In the genomic region with DNA sequence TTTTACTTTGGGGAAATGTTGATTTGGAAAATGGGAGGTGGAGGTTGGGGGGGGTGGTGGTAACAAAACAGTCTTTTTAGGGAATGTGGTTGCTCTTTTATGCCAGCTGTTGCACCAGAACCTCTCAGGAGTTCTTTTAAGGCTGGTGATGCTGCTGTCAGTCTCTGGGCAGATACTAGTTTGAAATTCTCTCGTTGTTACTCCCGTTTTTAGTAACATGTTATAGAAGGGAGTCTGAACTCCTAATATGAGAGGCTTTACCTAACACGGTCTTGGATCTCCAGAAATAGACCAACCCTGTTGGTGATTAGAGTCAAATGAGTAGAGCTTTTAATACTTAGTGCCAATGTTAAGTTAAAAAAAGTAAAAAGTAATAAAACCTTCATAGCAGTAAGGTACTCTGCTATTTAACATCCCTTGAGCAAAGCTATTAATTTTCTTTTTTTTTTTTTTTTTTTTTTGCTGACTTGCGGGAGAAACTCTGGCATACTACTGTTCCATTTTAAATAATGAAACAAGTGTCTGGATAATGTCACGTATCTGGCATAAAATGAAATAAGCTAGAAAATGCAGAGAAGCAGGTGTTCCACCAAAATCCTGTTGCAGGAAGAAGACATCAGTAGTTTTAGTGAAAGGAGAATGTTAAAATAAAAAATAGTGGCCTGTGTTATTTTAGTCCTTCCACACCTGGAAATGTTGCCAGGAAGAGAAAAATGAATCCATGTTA, we compare ENCODE assay signal across 14 cellular contexts.
A peak's percentile ranks its signal among the peaks of the same experiment; 100 is the strongest.
DNase-seq lines count a peak whose midpoint lies in the region; ATAC-seq lines count a peak whose summit lies in the region.
"Had no signal": no experiment of that assay in that cellular context is flagged by ENCODE, and none has a peak within 500 bp of the region (broad histone marks: within the 10 kb centered on the region; RNA-seq: fewer than 3 reads in every experiment).

No MANE protein-coding gene starts in this region.

- H3K9me3 Mint-ChIP-seq in activated T-cell treated with anti-CD3 and anti-CD28 coated beads, Interleukin-2, amount 50 U/mL, for 72 hours = peaks cover 0 to 4% of the 10 kb centered on the region in 2 donors
- peaks cover 38% of the 10 kb centered on the region for H3K9me3 Mint-ChIP-seq in activated T-helper 2 cell treated with anti-CD3 and anti-CD28 coated beads, Interferon-gamma antibody, Interleukin-2, Interleukin-4, amounts not matched to agents 10 μg/mL and 5 μg/mL and 100 μg/mL, durations not matched to agents 14 hours and 24 hours and 36 hours
- H3K9me3 Mint-ChIP-seq in stimulated activated memory B cell treated with anti-CD40 and anti-IgM and Interleukin-4, amounts not matched to agents 10 μg/mL and 1 μg/mL and 100 μg/mL, for 72 hours = peaks cover 20% of the 10 kb centered on the region

- peaks cover 60% of the 10 kb centered on the region for H3K27me3 Mint-ChIP-seq in activated T-cell treated with anti-CD3 and anti-CD28 coated beads, Interleukin-2, amount 50 U/mL, for 72 hours (ENCODE audit: low read depth)
- H3K27me3 Mint-ChIP-seq in activated T-helper 2 cell treated with anti-CD3 and anti-CD28 coated beads, Interferon-gamma antibody, Interleukin-2, Interleukin-4, amounts not matched to agents 10 μg/mL and 5 μg/mL and 100 μg/mL, durations not matched to agents 14 hours and 24 hours and 36 hours (ENCODE audit: low read depth) = peaks cover 12% of the 10 kb centered on the region
- peaks cover 31% of the 10 kb centered on the region for H3K27me3 Mint-ChIP-seq in stimulated activated memory B cell treated with anti-CD40 and anti-IgM and Interleukin-4, amounts not matched to agents 10 μg/mL and 1 μg/mL and 100 μg/mL, for 72 hours

- H3K4me3 Mint-ChIP-seq in activated T-cell treated with anti-CD3 and anti-CD28 coated beads, Interleukin-2, amount 50 U/mL, for 72 hours = peak overlapping the region in 1 of 2 donors; percentile 63
- no peak overlapping the region for H3K4me3 Mint-ChIP-seq in activated T-helper 2 cell treated with anti-CD3 and anti-CD28 coated beads, Interferon-gamma antibody, Interleukin-2, Interleukin-4, amounts not matched to agents 10 μg/mL and 5 μg/mL and 100 μg/mL, durations not matched to agents 14 hours and 24 hours and 36 hours (ENCODE audit: low read depth)
- H3K4me3 Mint-ChIP-seq in stimulated activated memory B cell treated with anti-CD40 and anti-IgM and Interleukin-4, amounts not matched to agents 10 μg/mL and 1 μg/mL and 100 μg/mL, for 72 hours = no peak overlapping the region
- H3K4me3 Mint-ChIP-seq: B cell; CD8-positive, alpha-beta T cell; H9 had no signal

- peaks cover 3 to 6% of the 10 kb centered on the region in 2 donors for H3K36me3 Mint-ChIP-seq in activated T-cell treated with anti-CD3 and anti-CD28 coated beads, Interleukin-2, amount 50 U/mL, for 72 hours (ENCODE audit: insufficient read depth in 2 of 2)
- H3K36me3 Mint-ChIP-seq in activated T-helper 2 cell treated with anti-CD3 and anti-CD28 coated beads, Interferon-gamma antibody, Interleukin-2, Interleukin-4, amounts not matched to agents 10 μg/mL and 5 μg/mL and 100 μg/mL, durations not matched to agents 14 hours and 24 hours and 36 hours (ENCODE audit: low read depth) = peaks cover 5% of the 10 kb centered on the region
- H3K36me3 Mint-ChIP-seq in stimulated activated memory B cell treated with anti-CD40 and anti-IgM and Interleukin-4, amounts not matched to agents 10 μg/mL and 1 μg/mL and 100 μg/mL, for 72 hours = peaks cover 12% of the 10 kb centered on the region
- H3K36me3 Mint-ChIP-seq: CD8-positive, alpha-beta T cell had no signal

- DNase-seq in activated T-cell treated with anti-CD3 and anti-CD28 coated beads, Interleukin-2, amount 50 U/mL, for 72 hours = no peak
- DNase-seq in activated T-cell treated with anti-CD3 and anti-CD28 coated beads, Interleukin-2, amount 50 U/mL, for 48 hours = no peak
- no peak for DNase-seq in activated T-helper 2 cell treated with anti-CD3 and anti-CD28 coated beads, Interferon-gamma antibody, Interleukin-2, Interleukin-4, amounts not matched to agents 10 μg/mL and 5 μg/mL and 100 μg/mL, durations not matched to agents 14 hours and 24 hours and 36 hours (ENCODE audit: low spot score)
- no peak for DNase-seq in NCI-H748 treated with DMSO at 0.1 percent for 48 hours (lab: John Stamatoyannopoulos, UW)
- no peak for DNase-seq in NCI-H146 (lab: John Stamatoyannopoulos, UW)
- DNase-seq: 8988T; Calu3; CD8-positive, alpha-beta T cell; DMS79 treated with DMSO at 0.1 percent for 48 hours; GF-D8; H9 had no signal

- H3K4me1 Mint-ChIP-seq in activated T-cell treated with anti-CD3 and anti-CD28 coated beads, Interleukin-2, amount 50 U/mL, for 72 hours (ENCODE audit: low read depth) = peaks cover 15% of the 10 kb centered on the region
- peaks cover 20% of the 10 kb centered on the region for H3K4me1 Mint-ChIP-seq in activated T-helper 2 cell treated with anti-CD3 and anti-CD28 coated beads, Interferon-gamma antibody, Interleukin-2, Interleukin-4, amounts not matched to agents 10 μg/mL and 5 μg/mL and 100 μg/mL, durations not matched to agents 14 hours and 24 hours and 36 hours (ENCODE audit: low read depth)
- H3K4me1 Mint-ChIP-seq in stimulated activated memory B cell treated with anti-CD40 and anti-IgM and Interleukin-4, amounts not matched to agents 10 μg/mL and 1 μg/mL and 100 μg/mL, for 72 hours = peaks cover 15% of the 10 kb centered on the region
- H3K4me1 Mint-ChIP-seq: H9 had no signal

- peak overlapping the region; percentile 55 for H3K27ac Mint-ChIP-seq in activated T-cell treated with anti-CD3 and anti-CD28 coated beads, Interleukin-2, amount 50 U/mL, for 72 hours
- H3K27ac Mint-ChIP-seq in activated T-helper 2 cell treated with anti-CD3 and anti-CD28 coated beads, Interferon-gamma antibody, Interleukin-2, Interleukin-4, amounts not matched to agents 10 μg/mL and 5 μg/mL and 100 μg/mL, durations not matched to agents 14 hours and 24 hours and 36 hours = peak overlapping the region; percentile 56
- peak overlapping the region; percentile 11 for H3K27ac Mint-ChIP-seq in stimulated activated memory B cell treated with anti-CD40 and anti-IgM and Interleukin-4, amounts not matched to agents 10 μg/mL and 1 μg/mL and 100 μg/mL, for 72 hours
- H3K27ac Mint-ChIP-seq: B cell; CD8-positive, alpha-beta T cell; H9 had no signal

- intact Hi-C loops in activated T-helper 2 cell treated with anti-CD3 and anti-CD28 coated beads, Interferon-gamma antibody, Interleukin-2, Interleukin-4, amounts not matched to agents 10 μg/mL and 5 μg/mL and 100 μg/mL, durations not matched to agents 14 hours and 24 hours and 36 hours (cut with micrococcal nuclease) = loop anchor here (2.0 to 5.0 kb wide), 2 partner anchors 56 to 96 kb away; no protein-coding TSS in a partner anchor

- peak in 1 of 2 donors; percentile 40 for ATAC-seq in activated T-cell treated with anti-CD3 and anti-CD28 coated beads, Interleukin-2, amount 50 U/mL, for 72 hours (replicated peaks in 1 of 2)
- no peak for ATAC-seq in stimulated activated memory B cell treated with anti-CD40 and anti-IgM and Interleukin-4, amounts not matched to agents 10 μg/mL and 1 μg/mL and 100 μg/mL, for 72 hours
- no peak for ATAC-seq in GM18498 (IDR thresholded peaks at IDR 0.05; ENCODE audit: unreplicated experiment)
- ATAC-seq: CD8-positive, alpha-beta T cell had no signal
